12 cellular contexts compared by ENCODE assay signal in genomic region chr7:30430300-30430699, GRCh38. TPM values are rescaled to one million over a fixed set of nuclear protein-coding genes. Genes with fewer than 3 reads are reported as not detected.
DNase-seq lines count a peak whose midpoint lies in the region; ATAC-seq and TF ChIP-seq lines count a peak whose summit lies in the region.
"Had no signal": no experiment of that assay in that cellular context is flagged by ENCODE, and none has a peak within 500 bp of the region (broad histone marks: within the 10 kb centered on the region; RNA-seq: fewer than 3 reads in every experiment).

No MANE protein-coding gene starts in this region.

- intact Hi-C loops in stomach (cut with DNase I; ENCODE audit: low total_unique reads), result no loop called here

- H3K36me3 ChIP-seq in cardiac muscle cell (peaks cover 17% of the 10 kb centered on the region), stomach (peaks cover 5 to 53% (median 50%) of the 10 kb centered on the region in 4 donors)
- H3K36me3 ChIP-seq: uterus had no signal

- no peak for TF ChIP-seq EP300 in stomach (IDR thresholded peaks at IDR 0.05)

- H3K9me3 ChIP-seq in cardiac muscle cell (ENCODE audit: low read depth) (no peaks in the 10 kb centered on the region), stomach (no peaks in the 10 kb centered on the region)
- H3K9me3 ChIP-seq: uterus had no signal

- peak; percentile 34 for DNase-seq in NCI-H345 (lab: John Stamatoyannopoulos, UW)
- no peak for DNase-seq in NCI-H345 treated with DMSO at 0.1 percent for 48 hours (lab: John Stamatoyannopoulos, UW; ENCODE audit: unreplicated experiment)
- DNase-seq in NCI-H2196 treated with DMSO at 0.1 percent for 48 hours (lab: John Stamatoyannopoulos, UW; ENCODE audit: unreplicated experiment), result peak; percentile 61
- peak; percentile 11 to 72 for DNase-seq in cardiac muscle cell (ENCODE audit: low read depth in 1 of 2, low spot score in 1 of 2)
- DNase-seq in stomach, result no peak
- DNase-seq in 8988T, result no peak
- DNase-seq: activated naive CD4-positive, alpha-beta T cell treated with Interleukin-2 at 50 U/mL for 16 hours; effector CD8-positive, alpha-beta T cell; IMR-90; uterus had no signal

- no peak for TF ChIP-seq POLR2A in stomach (IDR thresholded peaks at IDR 0.05)

- peaks cover 36% of the 10 kb centered on the region for H3K4me1 ChIP-seq in cardiac muscle cell (ENCODE audit: low read depth)
- peaks cover 27 to 71% (median 51%) of the 10 kb centered on the region in 4 donors for H3K4me1 ChIP-seq in stomach
- H3K4me1 ChIP-seq: uterus had no signal

- H3K4me3 ChIP-seq in cardiac muscle cell (no peak overlapping the region), stomach (no peak overlapping the region)
- H3K4me3 ChIP-seq: uterus had no signal

- TF ChIP-seq CTCF in cardiac muscle cell (IDR thresholded peaks at IDR 0.05; ENCODE audit: low read depth, low read length) (no peak), stomach (IDR thresholded peaks at IDR 0.05) (no peak)

- 48 to 64% (median 51%) methylated on average over 6 to 7 of the region's 7 CpGs for WGBS in stomach, 5 donors

- no peaks in the 10 kb centered on the region for H3K27me3 ChIP-seq in cardiac muscle cell
- no peaks in the 10 kb centered on the region for H3K27me3 ChIP-seq in stomach
- H3K27me3 ChIP-seq: uterus had no signal

- no peak for ATAC-seq in GM21825 (IDR thresholded peaks at IDR 0.05; ENCODE audit: unreplicated experiment)
- ATAC-seq in GM21786 (IDR thresholded peaks at IDR 0.05; ENCODE audit: unreplicated experiment), result no peak

- H3K27ac ChIP-seq in cardiac muscle cell (peak overlapping the region; percentile 69), stomach (peak overlapping the region in 4 of 5 donors; percentile 40 to 77 (median 54))
- H3K27ac ChIP-seq: uterus had no signal

RNA-seq across cellular contexts. Expression of gene NOD1, which starts 48.3 kb away (rescaled TPM):
- total RNA-seq in cardiac muscle cell (38.6 and 79.6 TPM in 2 replicates), stomach (10 to 100 TPM in 2 of 5 donors, 1 to 10 TPM in 3; 2.3 to 18.3 (median 7.0) TPM)
- polyA plus RNA-seq in cardiac muscle cell (20.3 and 42.5 TPM in 2 replicates), stomach (1 to 10 TPM; 4.2 to 6.0 (median 4.7) TPM)

Comparison
In these comparisons a context has a peak if more than half of its experiments do, and no peak if none do; other contexts are left out.
1. DNase-seq: peak in NCI-H345 (single experiment), NCI-H2196 treated with DMSO at 0.1 percent for 48 hours (single experiment) and cardiac muscle cell (2 of 2); none in NCI-H345 treated with DMSO at 0.1 percent for 48 hours (single experiment), stomach (single experiment) and 8988T (single experiment).